8 cellular contexts compared by ENCODE assay signal in genomic region chr18:9913151-9913525, GRCh38. TPM values are rescaled to one million over a fixed set of nuclear protein-coding genes. Genes with fewer than 3 reads are reported as not detected.
A peak's percentile ranks its signal among the peaks of the same experiment; 100 is the strongest.
DNase-seq lines count a peak whose midpoint lies in the region; ATAC-seq, FAIRE-seq and TF ChIP-seq lines count a peak whose summit lies in the region.

No MANE protein-coding gene starts in this region.

- H3K4me1 ChIP-seq in psoas muscle = peaks cover 31% of the 10 kb centered on the region

- WGBS in psoas muscle, 3 donors = 4 to 6% (median 6%) methylated on average over 12 of the region's 12 CpGs

- intact Hi-C loops in psoas muscle (cut with DNase I) = loop anchor here in 1 of 2 donors (5.0 to 10.0 kb wide), 2 partner anchors 61 to 108 kb away; no protein-coding TSS in a partner anchor

- H3K4me3 ChIP-seq in SK-N-MC (peak overlapping the region; percentile 93), fibroblast of villous mesenchyme (ENCODE audit: low read depth, low read length) (peak overlapping the region; percentile 89), psoas muscle (peak overlapping the region; percentile 93)

- DNase-seq in SK-N-MC (ENCODE audit: low read depth, low spot score) = no peak
- DNase-seq in fibroblast of villous mesenchyme (ENCODE audit: low read depth) = no peak
- DNase-seq in psoas muscle = no peak
- no peak for DNase-seq in RCC 7860 (ENCODE audit: low spot score)
- no peak for DNase-seq in GM10248 (ENCODE audit: extremely low spot score)
- DNase-seq in hypothalamus (lab: John Stamatoyannopoulos, UW) = no peak
- DNase-seq in central memory CD4-positive, alpha-beta T cell = no peak

- no peak for FAIRE-seq in RCC 7860 (lab: Jason Lieb, UNC)

- H3K36me3 ChIP-seq in SK-N-MC (ENCODE audit: insufficient read depth, low read length) = no peaks in the 10 kb centered on the region
- no peaks in the 10 kb centered on the region for H3K36me3 ChIP-seq in psoas muscle (ENCODE audit: insufficient read depth in 1 of 2, low read depth in 1 of 2)

- H3K9me3 ChIP-seq in SK-N-MC (ENCODE audit: low read depth, low read length) = no peaks in the 10 kb centered on the region
- H3K9me3 ChIP-seq in psoas muscle = no peaks in the 10 kb centered on the region

- CTCF ChIA-PET in GM10248 (lab: Yijun Ruan, JAX) = interaction anchor here (0.9 to 3.7 kb wide), 2 partner anchors 14 to 21 kb away, joined by 3 to 14 read pairs; no protein-coding TSS in a partner anchor

- H3K27me3 ChIP-seq in psoas muscle (ENCODE audit: insufficient read depth in 3 of 3, low read length in 2 of 3) = no peaks in the 10 kb centered on the region

- peak overlapping the region; percentile 88 for H3K9ac ChIP-seq in SK-N-MC (ENCODE audit: insufficient read length)

- ATAC-seq in GM21528 (IDR thresholded peaks at IDR 0.05; ENCODE audit: low FRiP score, unreplicated experiment) (peak; percentile 0), psoas muscle (peak in 3 of 4 donors; percentile 0 to 19 (median 3))

- H3K27ac ChIP-seq in SK-N-MC (peak overlapping the region; percentile 90; the same call in 1 of the 2 replicates), psoas muscle (peak overlapping the region; percentile 99)

- POLR2A ChIA-PET in GM10248 (lab: Yijun Ruan, JAX) = interaction anchor here (0.7 to 1.0 kb wide), 3 partner anchors 10 to 14 kb away, joined by 3 to 4 read pairs (median 3); no protein-coding TSS in a partner anchor

- no peak for TF ChIP-seq CTCF in fibroblast of villous mesenchyme (IDR thresholded peaks at IDR 0.05; ENCODE audit: insufficient read depth, low read depth, low read length)
- no peak for TF ChIP-seq CTCF in psoas muscle (IDR thresholded peaks at IDR 0.05)
- TF ChIP-seq CTCF in GM10248 (IDR thresholded peaks at IDR 0.05; ENCODE audit: control extremely low read depth, extremely low read depth, low read depth, missing control alignments) = no peak

RNA-seq across cellular contexts. Expression of gene VAPA, which starts 0.7 kb away (rescaled TPM):
- total RNA-seq in fibroblast of villous mesenchyme (203 and 288 TPM in 2 replicates), psoas muscle (100 to 1,000 TPM; 168 to 259 (median 235) TPM)
- polyA plus RNA-seq in psoas muscle = 100 to 1,000 TPM; 173 to 328 (median 225) TPM

RNA-seq across cellular contexts. Expression of gene TXNDC2, which starts 27.4 kb away (rescaled TPM):
- total RNA-seq in fibroblast of villous mesenchyme (under 0.01 TPM in 1 of 2 replicates, not detected in the other), psoas muscle (under 1 TPM in 1 of 4 donors, not detected in 3; 0.19 TPM)
- polyA plus RNA-seq in psoas muscle = under 1 TPM in 1 of 3 donors, not detected in 2; 0.04 TPM
